Comparison of ENCODE assay signal across 13 cellular contexts in the genomic region with DNA sequence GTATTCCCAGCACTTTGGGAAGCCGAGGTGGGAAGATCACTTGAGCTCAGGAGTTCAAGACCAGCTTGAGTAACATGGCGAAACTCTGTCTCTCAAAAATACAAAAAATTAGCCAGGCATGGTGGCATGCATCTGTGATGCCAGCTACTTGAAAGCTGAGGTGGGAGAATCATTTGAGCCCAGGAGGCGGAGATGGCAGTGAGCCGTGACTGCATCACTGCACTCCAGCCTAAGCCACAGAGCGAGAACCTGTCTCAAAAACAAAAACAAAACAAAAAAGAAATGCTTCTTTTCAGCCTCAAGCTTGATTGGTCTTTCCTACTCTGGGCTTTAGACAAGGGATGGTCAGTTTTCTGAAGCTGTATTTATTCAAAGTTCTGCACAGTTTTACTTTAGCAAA. TPM values are rescaled to one million over a fixed set of nuclear protein-coding genes. Genes with fewer than 3 reads are reported as not detected.
A peak's percentile ranks its signal among the peaks of the same experiment; 100 is the strongest.
DNase-seq lines count a peak whose midpoint lies in the region; ATAC-seq, FAIRE-seq and TF ChIP-seq lines count a peak whose summit lies in the region.
"Had no signal": no experiment of that assay in that cellular context is flagged by ENCODE, and none has a peak within 500 bp of the region (broad histone marks: within the 10 kb centered on the region; RNA-seq: fewer than 3 reads in every experiment).

No MANE protein-coding gene starts in this region.

- CTCF ChIA-PET in OCI-LY7 (lab: Charles Lee; ENCODE audit: unreplicated experiment) = no interaction called here

- H3K4me1 ChIP-seq in OCI-LY7 (ENCODE audit: insufficient read depth, low read length, poor library complexity, severe bottlenecking) = peaks cover 86% of the 10 kb centered on the region
- peaks cover 2% of the 10 kb centered on the region for H3K4me1 ChIP-seq in effector memory CD4-positive, alpha-beta T cell (ENCODE audit: control insufficient read depth, insufficient read depth, low read length, poor library complexity, severe bottlenecking)

- no peak for TF ChIP-seq POLR2A in GM12892 (IDR thresholded peaks at IDR 0.05; ENCODE audit: low read depth, low read length)

- H3K9me3 ChIP-seq in OCI-LY7 (ENCODE audit: low read length) = no peaks in the 10 kb centered on the region
- no peaks in the 10 kb centered on the region for H3K9me3 ChIP-seq in effector memory CD4-positive, alpha-beta T cell (ENCODE audit: control insufficient read depth, low read length)

- no peak for TF ChIP-seq CTCF in OCI-LY7 (conservative IDR thresholded peaks at IDR 0.05; ENCODE audit: low read length)

- POLR2A ChIA-PET in OCI-LY7 (lab: Charles Lee) = no interaction called here

- no peaks in the 10 kb centered on the region for H3K36me3 ChIP-seq in OCI-LY7 (ENCODE audit: insufficient read depth, low read length)
- no peaks in the 10 kb centered on the region for H3K36me3 ChIP-seq in effector memory CD4-positive, alpha-beta T cell (ENCODE audit: control insufficient read depth, insufficient read depth, low read length)

- BruUV-seq in OCI-LY7 (replicated peaks; lab: Mats Ljungman, UMichigan) = no TSS peak

- intact Hi-C loops in OCI-LY7 (cut with micrococcal nuclease; ENCODE audit: unreplicated experiment) (loop anchor here (1.0 to 10.0 kb wide), 6 partner anchors 16 to 1062 kb away; a partner anchor contains a TSS), left ventricle myocardium superior (cut with micrococcal nuclease) (no loop called here)

- H4K20me1 ChIP-seq in OCI-LY7 (ENCODE audit: insufficient read depth, low read length) = no peaks in the 10 kb centered on the region

- FAIRE-seq in GM12892 (lab: Jason Lieb, UNC) = peak; percentile 94

- DNase-seq in GM12892 (ENCODE audit: insufficient read length) (no peak), OCI-LY7 (ENCODE audit: low spot score) (peak; percentile 91), left ventricle myocardium superior (no peak), NCI-H774 (lab: John Stamatoyannopoulos, UW) (no peak)
- DNase-seq in activated naive CD4-positive, alpha-beta T cell treated with Interleukin-2 at 50 U/mL for 16 hours = no peak
- no peak for DNase-seq in effector memory CD4-positive, alpha-beta T cell
- DNase-seq: GOT3; IMR-90; NCI-H2081 treated with DMSO at 0.1 percent for 48 hours; OCI-M1; stimulated activated CD8-positive, alpha-beta memory T cell treated with anti-CD3 and anti-CD28 coated beads, Interleukin-4, amount 100 ng/mL, for 48 hours had no signal

- no peaks in the 10 kb centered on the region for H3K79me2 ChIP-seq in OCI-LY7 (ENCODE audit: insufficient read depth, low read depth, low read length)

- H3K9me2 ChIP-seq in OCI-LY7 (ENCODE audit: insufficient read depth, low read length) = no peaks in the 10 kb centered on the region

- no peaks in the 10 kb centered on the region for H3K27me3 ChIP-seq in effector memory CD4-positive, alpha-beta T cell (replicated peaks; ENCODE audit: control insufficient read depth, insufficient read depth, low read length, poor library complexity, severe bottlenecking)

- H2AFZ ChIP-seq in OCI-LY7 (ENCODE audit: low read length) = peak overlapping the region; percentile 61; the same call in 1 of the 2 replicates

- ATAC-seq in GM21367 (IDR thresholded peaks at IDR 0.05; ENCODE audit: unreplicated experiment) (peak; percentile 55), HG03025 (IDR thresholded peaks at IDR 0.05; ENCODE audit: low FRiP score, unreplicated experiment) (peak; percentile 51), left ventricle myocardium superior (no peak)

- H3K27ac ChIP-seq in OCI-LY7 (ENCODE audit: low read depth, low read length, poor library complexity, severe bottlenecking) = peak overlapping the region; percentile 98
- no peak overlapping the region for H3K27ac ChIP-seq in effector memory CD4-positive, alpha-beta T cell (ENCODE audit: insufficient read depth, low read length, poor library complexity, severe bottlenecking)

- peak overlapping the region; percentile 80 for H3K4me2 ChIP-seq in OCI-LY7 (ENCODE audit: low read length)

- peak overlapping the region; percentile 52 for H3K4me3 ChIP-seq in OCI-LY7 (ENCODE audit: low read depth, low read length, poor library complexity, severe bottlenecking)
- no peak overlapping the region for H3K4me3 ChIP-seq in effector memory CD4-positive, alpha-beta T cell (ENCODE audit: insufficient read depth, low read depth, low read length, poor library complexity, severe bottlenecking)

RNA-seq across cellular contexts. Expression of a gene that starts 15.8 kb away (rescaled TPM):
- 16.3 TPM for polyA plus RNA-seq in GM12892 (2012; ENCODE audit: missing spikeins)
- 30.9 and 33.8 TPM in 2 replicates for total RNA-seq in OCI-LY7 (2014; rRNA removed; shearing (Covaris generic))
- 25.2 and 29.0 TPM in 2 replicates for total RNA-seq in OCI-LY7 (2022)
- 38.4 TPM for total RNA-seq in left ventricle myocardium superior

RNA-seq across cellular contexts. Expression of a gene that starts 15.8 kb away (rescaled TPM):
- 21.2 TPM for polyA plus RNA-seq in GM12892 (2012; ENCODE audit: missing spikeins)
- total RNA-seq in OCI-LY7 (2014; rRNA removed; shearing (Covaris generic)) = 51.1 and 58.7 TPM in 2 replicates
- total RNA-seq in OCI-LY7 (2022) (57.6 and 61.6 TPM in 2 replicates), left ventricle myocardium superior (73.9 TPM)
